2 cellular contexts compared by ENCODE assay signal in genomic region chr6:136011475-136011874, GRCh38.
TF ChIP-seq lines count a peak whose summit lies in the region.

No MANE protein-coding gene starts in this region.

TF ChIP-seq in SK-N-SH, 30 proteins besides CTCF, POLR2A, EP300 and RAD21 (continued from another document):
- TF ChIP-seq FOXJ3 (CRISPR knock-in tag; IDR thresholded peaks at IDR 0.05) (no peak), RFX5 (IDR thresholded peaks at IDR 0.05; ENCODE audit: low read length) (no peak), MEF2A (IDR thresholded peaks at IDR 0.05; ENCODE audit: borderline replicate concordance, low read depth) (no peak), TEAD4 (IDR thresholded peaks at IDR 0.05; ENCODE audit: borderline replicate concordance, insufficient read depth) (no peak), USF1 (IDR thresholded peaks at IDR 0.05; ENCODE audit: borderline replicate concordance, low read depth) (no peak), NFIC (IDR thresholded peaks at IDR 0.05; ENCODE audit: borderline replicate concordance) (no peak), JUND (IDR thresholded peaks at IDR 0.05) (no peak), GATA2 (CRISPR knock-in tag; IDR thresholded peaks at IDR 0.05) (no peak), ZBTB33 (IDR thresholded peaks at IDR 0.05; ENCODE audit: borderline replicate concordance, low read depth) (no peak)

TF ChIP-seq in SK-N-SH treated with all-trans-retinoic acid at 6 μM for 48 hours, 23 proteins besides CTCF, POLR2A, EP300 and RAD21 (continued from another document):
- TF ChIP-seq PATZ1 (CRISPR knock-in tag; IDR thresholded peaks at IDR 0.05; ENCODE audit: borderline replicate concordance), result no peak
- no peak for TF ChIP-seq ZNF565 (CRISPR knock-in tag; conservative IDR thresholded peaks at IDR 0.05; ENCODE audit: low read depth)
- no peak for TF ChIP-seq ZFP3 (CRISPR knock-in tag; IDR thresholded peaks at IDR 0.05)
- no peak for TF ChIP-seq RARB (CRISPR knock-in tag; IDR thresholded peaks at IDR 0.05)
- no peak for TF ChIP-seq ESRRG (CRISPR knock-in tag; IDR thresholded peaks at IDR 0.05)
- no peak for TF ChIP-seq OSR1 (CRISPR knock-in tag; IDR thresholded peaks at IDR 0.05)
- TF ChIP-seq POU6F1 (CRISPR knock-in tag; IDR thresholded peaks at IDR 0.05; ENCODE audit: borderline replicate concordance, low read depth), result no peak
- TF ChIP-seq CSRNP3 (CRISPR knock-in tag; IDR thresholded peaks at IDR 0.05), result no peak
- no peak for TF ChIP-seq ISL1 (CRISPR knock-in tag; IDR thresholded peaks at IDR 0.05)
TF ChIP-seq in SK-N-SH treated with all-trans-retinoic acid at 6 μM for 48 hours: peak in this region for 0.
